1 cellular context compared by ENCODE assay signal in genomic region chr6:136959471-136959891, GRCh38.
TF ChIP-seq lines count a peak whose summit lies in the region.

No MANE protein-coding gene starts in this region.

TF ChIP-seq in SK-N-SH treated with all-trans-retinoic acid at 6 μM for 48 hours, 23 proteins besides CTCF, POLR2A, EP300 and RAD21 (continued from another document):
- TF ChIP-seq, protein P1, sequence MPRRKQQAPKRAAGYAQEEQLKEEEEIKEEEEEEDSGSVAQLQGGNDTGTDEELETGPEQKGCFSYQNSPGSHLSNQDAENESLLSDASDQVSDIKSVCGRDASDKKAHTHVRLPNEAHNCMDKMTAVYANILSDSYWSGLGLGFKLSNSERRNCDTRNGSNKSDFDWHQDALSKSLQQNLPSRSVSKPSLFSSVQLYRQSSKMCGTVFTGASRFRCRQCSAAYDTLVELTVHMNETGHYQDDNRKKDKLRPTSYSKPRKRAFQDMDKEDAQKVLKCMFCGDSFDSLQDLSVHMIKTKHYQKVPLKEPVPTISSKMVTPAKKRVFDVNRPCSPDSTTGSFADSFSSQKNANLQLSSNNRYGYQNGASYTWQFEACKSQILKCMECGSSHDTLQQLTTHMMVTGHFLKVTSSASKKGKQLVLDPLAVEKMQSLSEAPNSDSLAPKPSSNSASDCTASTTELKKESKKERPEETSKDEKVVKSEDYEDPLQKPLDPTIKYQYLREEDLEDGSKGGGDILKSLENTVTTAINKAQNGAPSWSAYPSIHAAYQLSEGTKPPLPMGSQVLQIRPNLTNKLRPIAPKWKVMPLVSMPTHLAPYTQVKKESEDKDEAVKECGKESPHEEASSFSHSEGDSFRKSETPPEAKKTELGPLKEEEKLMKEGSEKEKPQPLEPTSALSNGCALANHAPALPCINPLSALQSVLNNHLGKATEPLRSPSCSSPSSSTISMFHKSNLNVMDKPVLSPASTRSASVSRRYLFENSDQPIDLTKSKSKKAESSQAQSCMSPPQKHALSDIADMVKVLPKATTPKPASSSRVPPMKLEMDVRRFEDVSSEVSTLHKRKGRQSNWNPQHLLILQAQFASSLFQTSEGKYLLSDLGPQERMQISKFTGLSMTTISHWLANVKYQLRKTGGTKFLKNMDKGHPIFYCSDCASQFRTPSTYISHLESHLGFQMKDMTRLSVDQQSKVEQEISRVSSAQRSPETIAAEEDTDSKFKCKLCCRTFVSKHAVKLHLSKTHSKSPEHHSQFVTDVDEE (CRISPR knock-in tag; IDR thresholded peaks at IDR 0.05), result no peak
- TF ChIP-seq CSDC2 (CRISPR knock-in tag; IDR thresholded peaks at IDR 0.05) (no peak), PPARA (CRISPR knock-in tag; IDR thresholded peaks at IDR 0.05; ENCODE audit: borderline replicate concordance) (no peak), ZNF70 (CRISPR knock-in tag; IDR thresholded peaks at IDR 0.05) (no peak), ESRRG (CRISPR knock-in tag; IDR thresholded peaks at IDR 0.05) (no peak), BACH2 (CRISPR knock-in tag; IDR thresholded peaks at IDR 0.05; ENCODE audit: borderline replicate concordance) (no peak)
